Comparison of ENCODE assay signal across 14 cellular contexts in genomic region chr6:160955508-160956295, GRCh38. TPM values are rescaled to one million over a fixed set of nuclear protein-coding genes. Genes with fewer than 3 reads are reported as not detected.
DNase-seq lines count a peak whose midpoint lies in the region; ATAC-seq, FAIRE-seq and TF ChIP-seq lines count a peak whose summit lies in the region.
"Had no signal": no experiment of that assay in that cellular context is flagged by ENCODE, and none has a peak within 500 bp of the region (broad histone marks: within the 10 kb centered on the region; RNA-seq: fewer than 3 reads in every experiment).

No MANE protein-coding gene starts in this region.

- H3K27me3 ChIP-seq in bronchial epithelial cell (ENCODE audit: control insufficient read depth, insufficient read depth, low read length) (no peaks in the 10 kb centered on the region), mesendoderm (ENCODE audit: insufficient read depth, low read length, poor library complexity) (no peaks in the 10 kb centered on the region)

- H3K79me1 ChIP-seq in mesendoderm (ENCODE audit: low read length), result no peaks in the 10 kb centered on the region

- H3K9ac ChIP-seq in mesendoderm (ENCODE audit: low read length), result no peak overlapping the region

- no peak overlapping the region for H3K4me3 ChIP-seq in bronchial epithelial cell (ENCODE audit: low read depth, low read length)
- H3K4me3 ChIP-seq in mesendoderm (ENCODE audit: low read length), result no peak overlapping the region

- no peak overlapping the region for H3K56ac ChIP-seq in mesendoderm (ENCODE audit: low read length)

- no peak overlapping the region for H2BK5ac ChIP-seq in mesendoderm (ENCODE audit: low read length)

- H3K4me2 ChIP-seq in mesendoderm (ENCODE audit: low read length), result no peak overlapping the region

- CTCF ChIA-PET in HEK293T (lab: Yijun Ruan, JAX), result no interaction called here

- FAIRE-seq in bronchial epithelial cell (lab: Jason Lieb, UNC), result peak; percentile 70
- FAIRE-seq: A204.1 had no signal

- peak overlapping the region; percentile 53 for H3K23ac ChIP-seq in mesendoderm (ENCODE audit: low read length)

- H2BK15ac ChIP-seq in mesendoderm (replicated peaks; ENCODE audit: low read depth), result no peak overlapping the region

- no peak overlapping the region for H3K18ac ChIP-seq in mesendoderm (ENCODE audit: low read length)

- H4K5ac ChIP-seq in mesendoderm (ENCODE audit: low read length), result no peak overlapping the region

- no peak for TF ChIP-seq CTCF in bronchial epithelial cell (IDR thresholded peaks at IDR 0.05; ENCODE audit: insufficient read depth, low read length, severe bottlenecking)

- no CpG with 5 or more reads among the region's 13 CpGs for WGBS in mesendoderm (ENCODE audit: extremely low coverage, insufficient coverage, low lambda C conversion rate)

- H3K4ac ChIP-seq in mesendoderm (ENCODE audit: low read depth, low read length), result no peak overlapping the region

- ATAC-seq in HG03095 (IDR thresholded peaks at IDR 0.05; ENCODE audit: unreplicated experiment) (no peak), HG02642 (IDR thresholded peaks at IDR 0.05; ENCODE audit: poor library complexity, unreplicated experiment) (no peak)

- H3K4me1 ChIP-seq in mesendoderm (ENCODE audit: control insufficient read depth, low read depth, low read length), result no peaks in the 10 kb centered on the region

- H2BK120ac ChIP-seq in mesendoderm (ENCODE audit: low read depth, low read length), result no peak overlapping the region

- peak; percentile 69 for DNase-seq in OCI-M1 (lab: John Stamatoyannopoulos, UW)
- DNase-seq in bronchial epithelial cell (ENCODE audit: low read depth), result no peak
- no peak for DNase-seq in mesendoderm
- no peak for DNase-seq in NCI-H524 treated with DMSO at 0.1 percent for 48 hours (lab: John Stamatoyannopoulos, UW)
- DNase-seq in HEK293T (ENCODE audit: extremely low spot score), result no peak
- DNase-seq: C1 segment of cervical spinal cord; Calu3; CD4-positive, alpha-beta T cell; DMS 273 treated with DMSO at 0.1 percent for 48 hours; H7; IMR-90 had no signal

- H4K8ac ChIP-seq in mesendoderm (ENCODE audit: low read depth, low read length), result no peak overlapping the region

- no peaks in the 10 kb centered on the region for H3K79me2 ChIP-seq in mesendoderm (ENCODE audit: control insufficient read depth, insufficient read depth, low read length)

- H3K36me3 ChIP-seq in bronchial epithelial cell (ENCODE audit: control insufficient read depth, insufficient read depth, low read length) (no peaks in the 10 kb centered on the region), mesendoderm (ENCODE audit: control insufficient read depth, insufficient read depth, low read length) (no peaks in the 10 kb centered on the region)

- H3K27ac ChIP-seq in mesendoderm (ENCODE audit: low read depth, low read length), result no peak overlapping the region

- POLR2A ChIA-PET in HEK293T (lab: Yijun Ruan, JAX), result no interaction called here

- H2AK5ac ChIP-seq in mesendoderm (ENCODE audit: low read length), result no peak overlapping the region

TF ChIP-seq in HEK293T, 16 proteins besides CTCF, POLR2A, EP300 and RAD21:
- TF ChIP-seq BHLHE40 (IDR thresholded peaks at IDR 0.05; ENCODE audit: borderline replicate concordance) (no peak), SP1 (IDR thresholded peaks at IDR 0.05) (no peak), ARNT (IDR thresholded peaks at IDR 0.05) (no peak), SUZ12 (IDR thresholded peaks at IDR 0.05) (no peak), FOXM1 (IDR thresholded peaks at IDR 0.05; ENCODE audit: borderline replicate concordance) (no peak), TARDBP (IDR thresholded peaks at IDR 0.05) (no peak), ELF4 (IDR thresholded peaks at IDR 0.05) (no peak), CTBP1 (IDR thresholded peaks at IDR 0.05; ENCODE audit: borderline replicate concordance) (no peak), LEF1 (IDR thresholded peaks at IDR 0.05; ENCODE audit: borderline replicate concordance) (no peak), HDGF (IDR thresholded peaks at IDR 0.05; ENCODE audit: borderline replicate concordance) (no peak), ZNF384 (IDR thresholded peaks at IDR 0.05) (no peak), FOXK2 (IDR thresholded peaks at IDR 0.05) (no peak), PKNOX1 (IDR thresholded peaks at IDR 0.05) (no peak), FOXA1 (IDR thresholded peaks at IDR 0.05) (no peak), NFRKB (IDR thresholded peaks at IDR 0.05) (no peak), L3MBTL2 (conservative IDR thresholded peaks at IDR 0.05) (no peak)

RNA-seq across cellular contexts. Expression of gene MAP3K4, which starts 35.9 kb away (rescaled TPM):
- 41.3 and 47.0 TPM in 2 replicates for total RNA-seq in bronchial epithelial cell
- 49.9 TPM for polyA plus RNA-seq in mesendoderm (2013, experiment 1 of 2)
- polyA plus RNA-seq in mesendoderm (2013, experiment 2 of 2), result 52.6 TPM
